In the genomic region with DNA sequence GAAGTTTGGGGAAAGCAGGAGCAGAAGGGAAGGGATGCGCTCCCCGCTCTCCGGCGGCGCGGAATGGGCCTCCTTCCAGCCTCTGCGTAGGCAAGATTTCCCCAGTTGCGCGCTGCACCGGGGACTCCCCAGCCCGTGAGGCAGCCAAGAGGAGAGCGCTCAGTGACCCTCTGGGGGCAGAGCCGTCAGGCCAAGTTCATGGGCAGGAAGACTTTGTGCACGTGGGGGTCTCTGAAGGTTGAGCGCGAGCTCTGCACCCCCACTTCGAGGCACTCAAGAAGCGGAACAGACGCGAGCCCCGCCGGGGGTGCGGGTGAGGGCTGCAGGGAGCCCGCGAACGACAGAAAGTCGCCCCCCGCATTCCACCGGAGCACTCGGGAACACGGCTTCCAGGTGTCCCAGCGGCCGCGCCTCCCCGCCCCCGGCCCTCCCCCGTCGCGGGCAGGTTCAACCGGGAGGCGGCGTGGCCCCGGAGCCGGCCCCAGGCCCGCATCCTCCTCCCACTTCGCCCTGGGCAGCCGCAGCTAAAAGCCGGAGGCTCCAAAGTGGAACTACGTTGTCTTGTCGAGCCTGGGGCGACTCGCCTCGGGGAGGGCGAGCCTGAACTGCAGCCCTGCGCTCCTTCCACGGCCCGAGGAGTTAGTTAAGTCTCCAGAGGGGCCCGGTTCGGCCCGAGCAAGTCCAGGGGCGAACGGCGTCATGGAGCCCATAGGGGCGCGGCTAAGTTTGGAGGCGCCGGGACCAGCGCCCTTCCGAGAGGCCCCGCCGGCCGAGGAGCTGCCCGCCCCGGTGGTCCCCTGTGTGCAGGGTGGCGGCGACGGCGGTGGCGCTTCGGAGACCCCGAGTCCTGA, we compare ENCODE assay signal across 8 cellular contexts. TPM values are rescaled to one million over a fixed set of nuclear protein-coding genes. Genes with fewer than 3 reads are reported as not detected.
DNase-seq lines count a peak whose midpoint lies in the region; ATAC-seq and TF ChIP-seq lines count a peak whose summit lies in the region.

Gene PPP1R3G (plus strand): TSS at position 555 of the 851 bp plus-strand sequence. CDS start 145 bp downstream, at position 700.

- no peaks in the 10 kb centered on the region for H3K9me3 ChIP-seq in Loucy (ENCODE audit: insufficient read depth, low read depth, low read length)
- H3K9me3 ChIP-seq in right cardiac atrium (ENCODE audit: control insufficient read depth, low read length): no peaks in the 10 kb centered on the region

- no peaks in the 10 kb centered on the region for H3K36me3 ChIP-seq in Loucy (ENCODE audit: insufficient read depth, low read length)
- no peaks in the 10 kb centered on the region for H3K36me3 ChIP-seq in rectal smooth muscle tissue (ENCODE audit: control insufficient read depth, insufficient read depth, low read length)

- peak within 1 kb of the TSS; percentile 79 for H3K4me3 Mint-ChIP-seq in activated naive CD8-positive, alpha-beta T cell treated with anti-CD3 and anti-CD28 coated beads for 36 hours

- peak; percentile 47 for ATAC-seq in GM21619 (IDR thresholded peaks at IDR 0.05; ENCODE audit: unreplicated experiment)
- ATAC-seq in right cardiac atrium: peak; percentile 68 to 79

- H2AFZ ChIP-seq in Loucy (ENCODE audit: low read length): no peak within 1 kb of the TSS

- intact Hi-C loops in right cardiac atrium (cut with DNase I): no loop called here

- no peak within 1 kb of the TSS for H3K27ac Mint-ChIP-seq in activated naive CD8-positive, alpha-beta T cell treated with anti-CD3 and anti-CD28 coated beads for 36 hours

- H3K4me1 ChIP-seq in Loucy (ENCODE audit: insufficient read depth, low read length, poor library complexity, severe bottlenecking) (peaks cover 6% of the 10 kb centered on the region), right cardiac atrium (ENCODE audit: control insufficient read depth, insufficient read depth, low read length) (no peaks in the 10 kb centered on the region), rectal smooth muscle tissue (ENCODE audit: control insufficient read depth, insufficient read depth, low read length) (peaks cover 2% of the 10 kb centered on the region)

- no peaks in the 10 kb centered on the region for H3K9me2 ChIP-seq in Loucy (replicated peaks; ENCODE audit: low read depth, low read length)

- H3K4me3 ChIP-seq in Loucy (ENCODE audit: low read length, poor library complexity, severe bottlenecking) (peak within 1 kb of the TSS; percentile 38), right cardiac atrium (ENCODE audit: low read length) (peak within 1 kb of the TSS; percentile 59), rectal smooth muscle tissue (ENCODE audit: low read length) (peak within 1 kb of the TSS; percentile 85)

- H3K27ac ChIP-seq in right cardiac atrium (ENCODE audit: low read length) (peak within 1 kb of the TSS; percentile 84), rectal smooth muscle tissue (ENCODE audit: low read depth, low read length) (peak within 1 kb of the TSS; percentile 81)

- no peaks in the 10 kb centered on the region for H4K20me1 ChIP-seq in Loucy (ENCODE audit: insufficient read depth, low read length, poor library complexity, severe bottlenecking)

- H3K79me2 ChIP-seq in Loucy (ENCODE audit: insufficient read depth, low read length): no peaks in the 10 kb centered on the region

- H3K4me2 ChIP-seq in Loucy (ENCODE audit: low read depth, low read length, poor library complexity, severe bottlenecking): peak within 1 kb of the TSS; percentile 37

- under 1% methylated on average over 81 of the region's 81 CpGs for WGBS in right cardiac atrium

- H3K9ac ChIP-seq in Loucy (ENCODE audit: low read depth, low read length, poor library complexity, severe bottlenecking) (no peak within 1 kb of the TSS), rectal smooth muscle tissue (ENCODE audit: low read length) (peak within 1 kb of the TSS; percentile 34)

- H3F3A ChIP-seq in Loucy (ENCODE audit: low read depth): no peaks in the 10 kb centered on the region

- no peak for TF ChIP-seq CTCF in Loucy (conservative IDR thresholded peaks at IDR 0.05; ENCODE audit: low read length)

- H3K4me1 Mint-ChIP-seq in activated naive CD8-positive, alpha-beta T cell treated with anti-CD3 and anti-CD28 coated beads for 36 hours: peaks cover 4% of the 10 kb centered on the region

- H3K9me3 Mint-ChIP-seq in activated naive CD8-positive, alpha-beta T cell treated with anti-CD3 and anti-CD28 coated beads for 36 hours: no peaks in the 10 kb centered on the region

- peaks cover 60% of the 10 kb centered on the region for H3K27me3 Mint-ChIP-seq in activated naive CD8-positive, alpha-beta T cell treated with anti-CD3 and anti-CD28 coated beads for 36 hours

- H3K27me3 ChIP-seq in Loucy (ENCODE audit: insufficient read depth, low read length, poor library complexity, severe bottlenecking): no peaks in the 10 kb centered on the region
- H3K27me3 ChIP-seq in right cardiac atrium (ENCODE audit: control insufficient read depth, insufficient read depth): no peaks in the 10 kb centered on the region
- no peaks in the 10 kb centered on the region for H3K27me3 ChIP-seq in rectal smooth muscle tissue (ENCODE audit: control insufficient read depth, insufficient read depth, low read length)

- no peaks in the 10 kb centered on the region for H3K36me3 Mint-ChIP-seq in activated naive CD8-positive, alpha-beta T cell treated with anti-CD3 and anti-CD28 coated beads for 36 hours

- DNase-seq in EL: peak; percentile 63
- DNase-seq in activated naive CD8-positive, alpha-beta T cell treated with anti-CD3 and anti-CD28 coated beads for 36 hours: peak; percentile 22
- DNase-seq in right cardiac atrium: peak; percentile 68 to 86 (median 85)
- no peak for DNase-seq in NCI-H2081 treated with DMSO at 0.1 percent for 48 hours (lab: John Stamatoyannopoulos, UW)
- no peak for DNase-seq in DMS153 (lab: John Stamatoyannopoulos, UW)

RNA-seq across cellular contexts. Expression of gene PPP1R3G, which starts in this region (rescaled TPM):
- under 1 TPM; 0.06 to 0.10 TPM for total RNA-seq in activated naive CD8-positive, alpha-beta T cell treated with anti-CD3 and anti-CD28 coated beads for 36 hours
- total RNA-seq in right cardiac atrium: 10 to 100 TPM in 3 of 4 donors, 1 to 10 TPM in 1; 6.7 to 19.5 (median 16.2) TPM
- polyA plus RNA-seq in right cardiac atrium: 10.9 TPM

Comparison
In these comparisons a context has a peak if more than half of its experiments do, and no peak if none do; other contexts are left out.
1. RNA of gene PPP1R3G (total RNA-seq): 6.7 to 19.5 TPM in right cardiac atrium; 0.06 to 0.10 TPM in activated naive CD8-positive, alpha-beta T cell treated with anti-CD3 and anti-CD28 coated beads for 36 hours; every median in the first group is over 4 times any median in the second.
2. Peak in DNase-seq in activated naive CD8-positive, alpha-beta T cell treated with anti-CD3 and anti-CD28 coated beads for 36 hours; RNA of the gene not detected or under 1 TPM.
3. DNase-seq: peak in EL (single experiment) and right cardiac atrium (3 of 3); none in NCI-H2081 treated with DMSO at 0.1 percent for 48 hours (single experiment) and DMS153 (single experiment).
4. Peak in every context shown above with its lines, with median percentiles within 50 percentile points of each other: H3K4me3 ChIP-seq.